8 cellular contexts compared by ENCODE assay signal in genomic region chr16:29863669-29863984, GRCh38. TPM values are rescaled to one million over a fixed set of nuclear protein-coding genes. Genes with fewer than 3 reads are reported as not detected.
DNase-seq lines count a peak whose midpoint lies in the region; ATAC-seq and TF ChIP-seq lines count a peak whose summit lies in the region.

No MANE protein-coding gene starts in this region.

- no peak overlapping the region for H3K4ac ChIP-seq in IMR-90 (ENCODE audit: low read depth, low read length)

- H4K5ac ChIP-seq in IMR-90 (ENCODE audit: low read depth, low read length), result peak overlapping the region; percentile 10

- H3K36me3 Mint-ChIP-seq in naive B cell, result peaks cover 5 to 18% of the 10 kb centered on the region in 2 donors

- peaks cover 7 to 27% of the 10 kb centered on the region in 2 experiments; a peak in 3 of 4 replicates for H3K79me1 ChIP-seq in IMR-90 (ENCODE audit: low read depth in 1 of 2, low read length in 2 of 2)

- no peak overlapping the region for H2BK5ac ChIP-seq in IMR-90 (ENCODE audit: low read depth, low read length, poor library complexity, severe bottlenecking)

- in situ Hi-C loops in IMR-90 (cut with MboI; ENCODE audit: low sequenced_read_pairs), result no loop called here
- in situ Hi-C loops in mammary epithelial cell (cut with MboI; ENCODE audit: low sequenced_read_pairs in 2 of 2), result no loop called here
- in situ Hi-C loops in KBM-7 (cut with MboI; ENCODE audit: low pct_unique_long_range_greater_than_20kb, low sequenced_read_pairs), result no loop called here

- H3K4me3 ChIP-seq in ACC112 (ENCODE audit: low read depth, low read length) (peak overlapping the region; percentile 86), IMR-90 (ENCODE audit: insufficient read depth, low read depth, low read length) (peak overlapping the region; percentile 20; the same call in 1 of the 2 replicates), mammary epithelial cell (replicated peaks in 1 of 3; ENCODE audit: insufficient read depth in 1 of 3, low read depth in 2 of 3, low read length in 3 of 3) (peak overlapping the region in 1 of 3 experiments; percentile 40), thyroid gland (replicated peaks in 1 of 3) (peak overlapping the region in 1 of 3 donors; percentile 100)

- POLR2A ChIA-PET in IMR-90 (lab: Charles Lee; ENCODE audit: unreplicated experiment), result no interaction called here

- peaks cover 0 to 19% (median 7%) of the 10 kb centered on the region in 3 donors for H3K27me3 Mint-ChIP-seq in naive B cell

- H3K79me2 ChIP-seq in ACC112 (ENCODE audit: control insufficient read depth, insufficient read depth, low read length, unreplicated experiment) (peaks cover 15% of the 10 kb centered on the region), mammary epithelial cell (ENCODE audit: insufficient read depth, low read length) (peaks cover 17% of the 10 kb centered on the region)

- no peak overlapping the region for H3K9ac ChIP-seq in IMR-90 (ENCODE audit: low read depth, low read length)
- H3K9ac ChIP-seq in mammary epithelial cell (ENCODE audit: insufficient read depth, low read length), result no peak overlapping the region

- no peaks in the 10 kb centered on the region; the same call in 1 of the 2 replicates for H3K36me3 ChIP-seq in ACC112 (ENCODE audit: insufficient read depth, low read length)
- peaks cover 18% of the 10 kb centered on the region for H3K36me3 ChIP-seq in IMR-90 (ENCODE audit: control insufficient read depth, insufficient read depth, low read length)
- peaks cover 3% of the 10 kb centered on the region for H3K36me3 ChIP-seq in mammary epithelial cell (ENCODE audit: insufficient read depth, low read length)
- H3K36me3 ChIP-seq in thyroid gland, result peaks cover 21 to 26% of the 10 kb centered on the region in 2 donors

- no peak for DNase-seq in IMR-90
- DNase-seq in mammary epithelial cell, result no peak
- no peak for DNase-seq in naive B cell
- no peak for DNase-seq in KBM-7
- no peak for DNase-seq in thyroid gland
- no peak for DNase-seq in GM19240 (ENCODE audit: insufficient read length, low spot score)
- DNase-seq in NCI-H1092 treated with DMSO at 0.1 percent for 48 hours (lab: John Stamatoyannopoulos, UW), result no peak

- peak overlapping the region; percentile 20 to 57; a peak in 2 of 4 replicates for H4K8ac ChIP-seq in IMR-90 (ENCODE audit: low read depth in 2 of 2, low read length in 2 of 2)

- H2BK120ac ChIP-seq in IMR-90 (ENCODE audit: low read depth, low read length), result no peak overlapping the region

- no peak; the same call in 1 of the 2 replicates for TF ChIP-seq RAD21 in IMR-90 (IDR thresholded peaks at IDR 0.05; ENCODE audit: low read length)

- H4K20me1 ChIP-seq in IMR-90 (ENCODE audit: insufficient read depth, low read length) (no peaks in the 10 kb centered on the region; the same call in 1 of the 2 replicates), mammary epithelial cell (ENCODE audit: insufficient read depth, low read length) (no peaks in the 10 kb centered on the region)

- no peak overlapping the region; the same call in 1 of the 2 replicates for H4K91ac ChIP-seq in IMR-90 (ENCODE audit: insufficient read depth, low read depth, low read length)

- BruUV-seq in IMR-90 (replicated peaks; lab: Mats Ljungman, UMichigan) (no TSS peak), mammary epithelial cell (replicated peaks; lab: Mats Ljungman, UMichigan) (no TSS peak)

- H2AFZ ChIP-seq in ACC112 (ENCODE audit: low read length, unreplicated experiment) (peak overlapping the region; percentile 66), IMR-90 (replicated peaks; ENCODE audit: low read length, poor library complexity) (peak overlapping the region; percentile 97), mammary epithelial cell (ENCODE audit: low read depth, low read length) (peak overlapping the region; percentile 92)

- H3K4me2 ChIP-seq in IMR-90 (ENCODE audit: low read depth, low read length) (peak overlapping the region; percentile 37), mammary epithelial cell (ENCODE audit: insufficient read depth, low read depth, low read length) (peak overlapping the region; percentile 92)

- H2BK20ac ChIP-seq in IMR-90 (ENCODE audit: low read depth, low read length), result no peak overlapping the region

- H3K9me3 ChIP-seq in IMR-90 (ENCODE audit: control insufficient read depth, insufficient read depth, low read length), result no peaks in the 10 kb centered on the region
- H3K9me3 ChIP-seq in mammary epithelial cell (replicated peaks; ENCODE audit: insufficient read depth, low read length), result no peaks in the 10 kb centered on the region
- H3K9me3 ChIP-seq in thyroid gland, result no peaks in the 10 kb centered on the region

- no peaks in the 10 kb centered on the region for H3K9me3 Mint-ChIP-seq in naive B cell

- H2BK15ac ChIP-seq in IMR-90 (ENCODE audit: low read depth, low read length), result no peak overlapping the region

- dilution Hi-C loops in IMR-90 (cut with HindIII; ENCODE audit: low sequenced_read_pairs, unreplicated experiment) (no loop called here), mammary epithelial cell (cut with HindIII; ENCODE audit: low sequenced_read_pairs) (loop anchor here (5.0 kb wide), 1 partner anchor 79 kb away; no protein-coding TSS in a partner anchor)

- intact Hi-C loops in IMR-90 (cut with micrococcal nuclease) (loop anchor here (2.0 to 5.0 kb wide), 3 partner anchors 41 to 131 kb away; partner anchors contain the start of genes HIRIP3, MVP and TAOK2), mammary epithelial cell (cut with micrococcal nuclease) (loop anchor here (1.0 to 2.0 kb wide), 4 partner anchors 36 to 141 kb away; partner anchors contain the start of genes HIRIP3 and SEZ6L2), thyroid gland (cut with DNase I) (no loop called here)

- H3K4me1 Mint-ChIP-seq in naive B cell, result peaks cover 15 to 32% (median 26%) of the 10 kb centered on the region in 3 donors

- peaks cover 4% of the 10 kb centered on the region for H3K4me1 ChIP-seq in ACC112 (ENCODE audit: control insufficient read depth, insufficient read depth, low read length, unreplicated experiment)
- H3K4me1 ChIP-seq in IMR-90 (ENCODE audit: control insufficient read depth, insufficient read depth, low read length), result peaks cover 3% of the 10 kb centered on the region; the same call in 1 of the 2 replicates
- H3K4me1 ChIP-seq in mammary epithelial cell (ENCODE audit: insufficient read depth, low read length), result peaks cover 3% of the 10 kb centered on the region
- H3K4me1 ChIP-seq in thyroid gland, result peaks cover 13% of the 10 kb centered on the region in 2 donors

- TF ChIP-seq CTCF in IMR-90 (conservative IDR thresholded peaks at IDR 0.05; ENCODE audit: low read depth, low read length) (no peak), mammary epithelial cell (conservative IDR thresholded peaks at IDR 0.05 in 1 of 2, IDR thresholded peaks at IDR 0.05 in 1 of 2; ENCODE audit: extremely low read depth in 1 of 2, insufficient read depth in 1 of 2, low read depth in 1 of 2, low read length in 2 of 2) (no peak), thyroid gland (IDR thresholded peaks at IDR 0.05) (no peak)

- WGBS in IMR-90 (ENCODE audit: extremely low coverage in 2 of 2, insufficient read length in 1 of 2), 2 experiments, result no CpG with 5 or more reads among the region's 16 CpGs
- WGBS in mammary epithelial cell (ENCODE audit: low coverage, missing lambda C conversion rate), result 61% methylated on average over 8 of the region's 16 CpGs
- 32 to 38% methylated on average over 16 of the region's 16 CpGs for WGBS in thyroid gland, 2 donors

- peak overlapping the region; percentile 29 for H2AK9ac ChIP-seq in IMR-90 (replicated peaks; ENCODE audit: low read depth, low read length, poor library complexity)

- H3K23ac ChIP-seq in IMR-90 (ENCODE audit: low read depth, low read length), result no peak overlapping the region

- H3K27ac Mint-ChIP-seq in naive B cell, result peak overlapping the region; percentile 97 to 100 (median 99)

- CTCF ChIA-PET in IMR-90 (lab: Yijun Ruan, JAX) (interaction anchor here (0.6 to 0.7 kb wide), 2 partner anchors 15 to 102 kb away, joined by 3 to 6 read pairs; no protein-coding TSS in a partner anchor), mammary epithelial cell (lab: Charles Lee; ENCODE audit: low non-redundant PET) (no interaction called here)

- H2AK5ac ChIP-seq in IMR-90 (ENCODE audit: low read depth, low read length), result no peak overlapping the region; the same call in 1 of the 2 replicates

- H3K18ac ChIP-seq in IMR-90 (ENCODE audit: low read depth, low read length), result no peak overlapping the region

- H3K56ac ChIP-seq in IMR-90 (ENCODE audit: extremely low read depth, insufficient read depth, low read length), result no peak overlapping the region

- H3K9me1 ChIP-seq in IMR-90 (ENCODE audit: insufficient read depth, low read length), result peaks cover 9% of the 10 kb centered on the region

- peak overlapping the region; percentile 85 to 99 (median 94) for H3K4me3 Mint-ChIP-seq in naive B cell

- H3K27ac ChIP-seq in ACC112 (ENCODE audit: low read depth, low read length) (no peak overlapping the region), IMR-90 (ENCODE audit: insufficient read depth, low read length) (no peak overlapping the region), mammary epithelial cell (ENCODE audit: insufficient read depth, low read depth, low read length) (peak overlapping the region; percentile 98), thyroid gland (peak overlapping the region in 1 of 3 donors; percentile 97)

- no peak overlapping the region for H3K14ac ChIP-seq in IMR-90 (replicated peaks; ENCODE audit: low read depth, low read length)

- ATAC-seq in IMR-90 (ENCODE audit: low read depth) (no peak), naive B cell (ENCODE audit: low read depth in 2 of 2) (no peak)

- TF ChIP-seq POLR2A in IMR-90 (IDR thresholded peaks at IDR 0.05; ENCODE audit: low read depth, low read length) (no peak), thyroid gland (IDR thresholded peaks at IDR 0.05) (no peak)

- H3K27me3 ChIP-seq in ACC112 (ENCODE audit: insufficient read depth, low read length), result no peaks in the 10 kb centered on the region
- no peaks in the 10 kb centered on the region for H3K27me3 ChIP-seq in IMR-90 (ENCODE audit: control insufficient read depth, insufficient read depth, low read length)
- no peaks in the 10 kb centered on the region for H3K27me3 ChIP-seq in mammary epithelial cell (ENCODE audit: insufficient read depth, low read length)
- no peaks in the 10 kb centered on the region for H3K27me3 ChIP-seq in thyroid gland

RNA-seq across cellular contexts. Expression of gene CDIPT, which starts 0.6 kb away (rescaled TPM):
- total RNA-seq in IMR-90 (2012; rRNA removed) (47.1 and 48.3 TPM in 2 replicates), mammary epithelial cell (10 to 100 TPM; 47.8 to 72.2 TPM), thyroid gland (100 to 1,000 TPM in 2 of 4 donors, 10 to 100 TPM in 2; 79.3 to 122 (median 99.3) TPM)
- polyA plus RNA-seq in IMR-90 (2012; rRNA removed) (100 and 111 TPM in 2 replicates), mammary epithelial cell (72.2 TPM), naive B cell (ENCODE audit: low read depth in 6 of 6) (10 to 100 TPM; 58.1 to 79.1 (median 66.3) TPM)
- polyA plus RNA-seq in IMR-90 (2012; cell fraction: cytosol; rRNA removed), result 116 and 168 TPM in 2 replicates
- 48.4 and 91.2 TPM in 2 replicates for polyA plus RNA-seq in IMR-90 (2012; cell fraction: nucleus; rRNA removed; ENCODE audit: low replicate concordance)
- 76.9 TPM for polyA minus RNA-seq in mammary epithelial cell

RNA-seq across cellular contexts. Expression of gene SEZ6L2, which starts 35.7 kb away (rescaled TPM):
- total RNA-seq in IMR-90 (2012; rRNA removed) (0.72 and 0.83 TPM in 2 replicates), mammary epithelial cell (10 to 100 TPM in 1 of 2 donors, 1 to 10 TPM in 1; 8.5 to 18.3 TPM), thyroid gland (1 to 10 TPM in 2 of 4 donors, under 1 TPM in 2; 0.33 to 1.5 (median 0.79) TPM)
- polyA plus RNA-seq in IMR-90 (2012; rRNA removed) (10.0 and 10.5 TPM in 2 replicates), mammary epithelial cell (3.4 TPM), naive B cell (ENCODE audit: low read depth in 6 of 6) (not detected)
- polyA plus RNA-seq in IMR-90 (2012; cell fraction: cytosol; rRNA removed), result 8.2 and 18.4 TPM in 2 replicates
- polyA plus RNA-seq in IMR-90 (2012; cell fraction: nucleus; rRNA removed; ENCODE audit: low replicate concordance), result 5.8 and 12.6 TPM in 2 replicates
- 6.8 TPM for polyA minus RNA-seq in mammary epithelial cell

RNA-seq across cellular contexts. Expression of gene ASPHD1, which starts 36.7 kb away (rescaled TPM):
- total RNA-seq in IMR-90 (2012; rRNA removed) (4.1 and 4.2 TPM in 2 replicates), mammary epithelial cell (10 to 100 TPM in 1 of 2 donors, 1 to 10 TPM in 1; 1.5 to 14.7 TPM), thyroid gland (not detected)
- polyA plus RNA-seq in IMR-90 (2012; rRNA removed) (14.5 and 15.7 TPM in 2 replicates), mammary epithelial cell (2.7 TPM), naive B cell (ENCODE audit: low read depth in 6 of 6) (not detected)
- polyA plus RNA-seq in IMR-90 (2012; cell fraction: cytosol; rRNA removed), result 11.4 and 18.3 TPM in 2 replicates
- polyA plus RNA-seq in IMR-90 (2012; cell fraction: nucleus; rRNA removed; ENCODE audit: low replicate concordance), result 7.8 and 18.8 TPM in 2 replicates
- not detected for polyA minus RNA-seq in mammary epithelial cell

RNA-seq across cellular contexts. Expression of gene MVP, which starts 43.4 kb away (rescaled TPM):
- total RNA-seq in IMR-90 (2012; rRNA removed) (221 and 319 TPM in 2 replicates), mammary epithelial cell (100 to 1,000 TPM; 116 to 138 TPM), thyroid gland (100 to 1,000 TPM in 1 of 4 donors, 10 to 100 TPM in 3; 70.1 to 127 (median 90.6) TPM)
- polyA plus RNA-seq in IMR-90 (2012; rRNA removed) (204 and 231 TPM in 2 replicates), mammary epithelial cell (102 TPM), naive B cell (ENCODE audit: low read depth in 6 of 6) (10 to 100 TPM; 39.7 to 61.4 (median 43.9) TPM)
- 95.3 and 159 TPM in 2 replicates for polyA plus RNA-seq in IMR-90 (2012; cell fraction: cytosol; rRNA removed)
- polyA plus RNA-seq in IMR-90 (2012; cell fraction: nucleus; rRNA removed; ENCODE audit: low replicate concordance), result 358 and 633 TPM in 2 replicates
- polyA minus RNA-seq in mammary epithelial cell, result 493 TPM

RNA-seq across cellular contexts. Expression of gene PAGR1, which starts 47.7 kb away (rescaled TPM):
- total RNA-seq in IMR-90 (2012; rRNA removed), result 10.6 and 15.3 TPM in 2 replicates
- polyA plus RNA-seq in IMR-90 (2012; rRNA removed), result 22.1 and 26.4 TPM in 2 replicates
- polyA plus RNA-seq in IMR-90 (2012; cell fraction: cytosol; rRNA removed), result 21.9 and 41.0 TPM in 2 replicates
- polyA plus RNA-seq in IMR-90 (2012; cell fraction: nucleus; rRNA removed; ENCODE audit: low replicate concordance), result 159 and 162 TPM in 2 replicates
- total RNA-seq in mammary epithelial cell, result 10 to 100 TPM; 13.7 to 24.9 TPM
- 25.1 TPM for polyA plus RNA-seq in mammary epithelial cell
- polyA minus RNA-seq in mammary epithelial cell, result 18.4 TPM
- polyA plus RNA-seq in naive B cell (ENCODE audit: low read depth in 6 of 6), result 10 to 100 TPM; 35.5 to 51.5 (median 46.9) TPM
- total RNA-seq in thyroid gland, result 10 to 100 TPM; 38.2 to 75.0 (median 55.2) TPM
